In genomic region chr2:219597552-219598307, GRCh38 we compare ENCODE assay signal across 8 cellular contexts. TPM values are rescaled to one million over a fixed set of nuclear protein-coding genes. Genes with fewer than 3 reads are reported as not detected.
A peak's percentile ranks its signal among the peaks of the same experiment; 100 is the strongest.
DNase-seq lines count a peak whose midpoint lies in the region; ATAC-seq and TF ChIP-seq lines count a peak whose summit lies in the region.

Gene STK11IP, plus strand, starts transcription at chr2:219597857. Its CDS starts 263 bp downstream, at chr2:219598120.

- peak within 1 kb of the TSS; percentile 79 for H3K27ac ChIP-seq in WERI-Rb-1
- peak within 1 kb of the TSS; percentile 91 for H3K27ac ChIP-seq in mammary epithelial cell (ENCODE audit: insufficient read depth, low read depth, low read length)
- peak within 1 kb of the TSS; percentile 88 for H3K27ac ChIP-seq in iPS-20b (ENCODE audit: low read length)
- peak within 1 kb of the TSS; percentile 2 to 96 (median 89) for H3K27ac ChIP-seq in skin epidermis

- dilution Hi-C loops in mammary epithelial cell (cut with HindIII; ENCODE audit: low sequenced_read_pairs) = no loop called here

- ATAC-seq in GM18873 (IDR thresholded peaks at IDR 0.05; ENCODE audit: low FRiP score, unreplicated experiment) (peak; percentile 85), HG03139 (IDR thresholded peaks at IDR 0.05; ENCODE audit: unreplicated experiment) (peak; percentile 85)

- H3K79me2 ChIP-seq in mammary epithelial cell (ENCODE audit: insufficient read depth, low read length) = peaks cover 9% of the 10 kb centered on the region

- H3K36me3 ChIP-seq in WERI-Rb-1 = no peaks in the 10 kb centered on the region
- no peaks in the 10 kb centered on the region for H3K36me3 ChIP-seq in mammary epithelial cell (ENCODE audit: insufficient read depth, low read length)
- H3K36me3 ChIP-seq in iPS-20b (ENCODE audit: insufficient read depth, low read depth, low read length) = peaks cover 13% of the 10 kb centered on the region; the same call in 1 of the 2 replicates

- H2AFZ ChIP-seq in mammary epithelial cell (ENCODE audit: low read depth, low read length) = peak within 1 kb of the TSS; percentile 99

- BruUV-seq in mammary epithelial cell (replicated peaks; lab: Mats Ljungman, UMichigan) = no TSS peak

- CTCF ChIA-PET in mammary epithelial cell (lab: Charles Lee; ENCODE audit: low non-redundant PET) = no interaction called here

- no peaks in the 10 kb centered on the region for H3K27me3 ChIP-seq in WERI-Rb-1 (ENCODE audit: insufficient read depth, low read depth, severe bottlenecking)
- no peaks in the 10 kb centered on the region for H3K27me3 ChIP-seq in mammary epithelial cell (ENCODE audit: insufficient read depth, low read length)
- no peaks in the 10 kb centered on the region for H3K27me3 ChIP-seq in iPS-20b (ENCODE audit: insufficient read depth, low read length)

- H4K20me1 ChIP-seq in mammary epithelial cell (ENCODE audit: insufficient read depth, low read length) = no peaks in the 10 kb centered on the region

- in situ Hi-C loops in ACHN (cut with HindIII; ENCODE audit: low pct_ligation_motif_present, low pct_unique_long_range_greater_than_20kb, low sequenced_read_pairs) (no loop called here), mammary epithelial cell (cut with MboI; ENCODE audit: low sequenced_read_pairs in 2 of 2) (no loop called here)

- intact Hi-C loops in mammary epithelial cell (cut with micrococcal nuclease) = loop anchor here (1.0 to 5.0 kb wide), 3 partner anchors 35 to 91 kb away; partner anchors contain the start of gene CHPF

- peak within 1 kb of the TSS; percentile 71 for H3K4me3 ChIP-seq in WERI-Rb-1 (ENCODE audit: low read depth, low read length)
- H3K4me3 ChIP-seq in mammary epithelial cell (replicated peaks in 1 of 3; ENCODE audit: insufficient read depth in 1 of 3, low read depth in 2 of 3, low read length in 3 of 3) = peak within 1 kb of the TSS; percentile 59 to 74 (median 64)
- peak within 1 kb of the TSS; percentile 94 for H3K4me3 ChIP-seq in iPS-20b (ENCODE audit: low read length)
- peak within 1 kb of the TSS; percentile 43 to 83 (median 65) for H3K4me3 ChIP-seq in skin epidermis

- H3K4me2 ChIP-seq in mammary epithelial cell (ENCODE audit: insufficient read depth, low read depth, low read length) = peak within 1 kb of the TSS; percentile 88

- DNase-seq in ACHN (peak; percentile 99), NCI-H2227 (lab: John Stamatoyannopoulos, UW; ENCODE audit: unreplicated experiment) (peak; percentile 98), WERI-Rb-1 (peak; percentile 97), mammary epithelial cell (peak; percentile 97)

- TF ChIP-seq CTCF in WERI-Rb-1 (IDR thresholded peaks at IDR 0.05; ENCODE audit: low read depth, low read length) (no peak), mammary epithelial cell (conservative IDR thresholded peaks at IDR 0.05 in 1 of 2, IDR thresholded peaks at IDR 0.05 in 1 of 2; ENCODE audit: extremely low read depth in 1 of 2, insufficient read depth in 1 of 2, low read depth in 1 of 2, low read length in 2 of 2) (no peak)

- H3K9me3 ChIP-seq in WERI-Rb-1 (ENCODE audit: severe bottlenecking) (no peaks in the 10 kb centered on the region), mammary epithelial cell (replicated peaks; ENCODE audit: insufficient read depth, low read length) (no peaks in the 10 kb centered on the region), iPS-20b (ENCODE audit: insufficient read depth, low read depth, low read length) (no peaks in the 10 kb centered on the region)

- H3K9ac ChIP-seq in mammary epithelial cell (ENCODE audit: insufficient read depth, low read length) (peak within 1 kb of the TSS; percentile 82), iPS-20b (ENCODE audit: low read depth, low read length) (peak within 1 kb of the TSS; percentile 98)

- WGBS in mammary epithelial cell (ENCODE audit: low coverage, missing lambda C conversion rate) = under 1% methylated on average over 28 of the region's 57 CpGs

- peaks cover 16% of the 10 kb centered on the region for H3K4me1 ChIP-seq in mammary epithelial cell (ENCODE audit: insufficient read depth, low read length)
- peaks cover 17% of the 10 kb centered on the region; the same call in 1 of the 2 replicates for H3K4me1 ChIP-seq in iPS-20b (ENCODE audit: insufficient read depth, low read length)

RNA-seq across cellular contexts. Expression of gene STK11IP, which starts in this region (rescaled TPM):
- total RNA-seq in mammary epithelial cell = 10 to 100 TPM; 14.5 to 27.6 TPM
- polyA plus RNA-seq in mammary epithelial cell = 12.4 TPM
- 43.4 TPM for polyA minus RNA-seq in mammary epithelial cell

Comparison
In these comparisons a context has a peak if more than half of its experiments do, and no peak if none do; other contexts are left out.
1. Peak in every context shown above with its lines: DNase-seq, ATAC-seq, H3K4me3 ChIP-seq and H3K27ac ChIP-seq.